29 cellular contexts compared by ENCODE assay signal in genomic region chr1:73761559-73761958, GRCh38.
"Had no signal": no experiment of that assay in that cellular context is flagged by ENCODE, and none has a peak within 500 bp of the region (broad histone marks: within the 10 kb centered on the region; RNA-seq: fewer than 3 reads in every experiment).

No MANE protein-coding gene starts in this region.

- H3K27ac ChIP-seq: adrenal gland, body of pancreas, cardiac muscle cell, colonic mucosa, esophagus muscularis mucosa had no signal

- H3K27me3 ChIP-seq: adrenal gland, body of pancreas, cardiac muscle cell, colonic mucosa, esophagus muscularis mucosa had no signal

- H3K9me3 ChIP-seq: body of pancreas, colonic mucosa, esophagus muscularis mucosa had no signal

- H3K4me1 ChIP-seq: adrenal gland, body of pancreas, colonic mucosa, esophagus muscularis mucosa had no signal

- FAIRE-seq: endometrium, endothelial cell of umbilical vein had no signal

- H3K36me3 ChIP-seq: adrenal gland, cardiac muscle cell, colonic mucosa, esophagus muscularis mucosa had no signal

- ATAC-seq: activated CD4-positive, alpha-beta T cell treated with anti-CD3 and anti-CD28 coated beads for 36 hours; activated CD8-positive, alpha-beta memory T cell treated with anti-CD3 and anti-CD28 coated beads, Interleukin-2, amount 10 ng/mL, durations not matched to agents 7 days and 5 days; activated CD8-positive, alpha-beta T cell treated with anti-CD3 and anti-CD28 coated beads, Interleukin-2, amount 10 ng/mL, durations not matched to agents 7 days and 5 days; activated naive CD8-positive, alpha-beta T cell treated with anti-CD3 and anti-CD28 coated beads, Interleukin-2, amount 50 U/mL, for 24 hours; body of pancreas had no signal

- DNase-seq: activated CD4-positive, alpha-beta memory T cell treated with anti-CD3 and anti-CD28 coated beads for 36 hours; activated CD4-positive, alpha-beta T cell treated with anti-CD3 and anti-CD28 coated beads for 36 hours; activated CD4-positive, alpha-beta T cell treated with anti-CD3 and anti-CD28 coated beads, Interleukin-2, amount 10 ng/mL, durations not matched to agents 24 days and 14 days; activated CD4-positive, CD25-positive, alpha-beta regulatory T cell; activated CD4-positive, CD25-positive, alpha-beta regulatory T cell treated with anti-CD3 and anti-CD28 coated beads, Interleukin-2, amount 50 U/mL, for 72 hours; activated CD8-positive, alpha-beta memory T cell treated with anti-CD3 and anti-CD28 coated beads, Interleukin-2, amount 10 ng/mL, durations not matched to agents 7 days and 5 days; activated CD8-positive, alpha-beta memory T cell treated with anti-CD3 and anti-CD28 coated beads, Interleukin-2, amount 50 U/mL, for 4 hours; activated CD8-positive, alpha-beta T cell treated with anti-CD3 and anti-CD28 coated beads, Interleukin-2, amount 10 ng/mL, durations not matched to agents 7 days and 5 days; activated effector memory CD4-positive, alpha-beta T cell treated with anti-CD3 and anti-CD28 coated beads, Interleukin-2, amount 50 U/mL, for 16 hours; activated naive CD4-positive, alpha-beta T cell treated with anti-CD3 and anti-CD28 coated beads for 36 hours; activated naive CD8-positive, alpha-beta T cell treated with anti-CD3 and anti-CD28 coated beads for 36 hours; activated naive CD8-positive, alpha-beta T cell treated with anti-CD3 and anti-CD28 coated beads, Interleukin-2, amount 50 U/mL, for 24 hours; activated T-cell treated with anti-CD3 and anti-CD28 coated beads, Interleukin-2, amount 50 U/mL, for 1 hour; activated T-cell treated with anti-CD3 and anti-CD28 coated beads, Interleukin-2, amount 50 U/mL, for 48 hours; adrenal gland; amygdala; aorta; body of pancreas; central memory CD4-positive, alpha-beta T cell; cerebellar nuclear complex; colonic mucosa; effector CD8-positive, alpha-beta T cell; foreskin melanocyte; head of caudate nucleus; T-helper 2 cell had no signal

- H3K4me3 ChIP-seq: adrenal gland, body of pancreas, cardiac muscle cell, colonic mucosa, esophagus muscularis mucosa had no signal
